8 cellular contexts compared by ENCODE assay signal in the genomic region with DNA sequence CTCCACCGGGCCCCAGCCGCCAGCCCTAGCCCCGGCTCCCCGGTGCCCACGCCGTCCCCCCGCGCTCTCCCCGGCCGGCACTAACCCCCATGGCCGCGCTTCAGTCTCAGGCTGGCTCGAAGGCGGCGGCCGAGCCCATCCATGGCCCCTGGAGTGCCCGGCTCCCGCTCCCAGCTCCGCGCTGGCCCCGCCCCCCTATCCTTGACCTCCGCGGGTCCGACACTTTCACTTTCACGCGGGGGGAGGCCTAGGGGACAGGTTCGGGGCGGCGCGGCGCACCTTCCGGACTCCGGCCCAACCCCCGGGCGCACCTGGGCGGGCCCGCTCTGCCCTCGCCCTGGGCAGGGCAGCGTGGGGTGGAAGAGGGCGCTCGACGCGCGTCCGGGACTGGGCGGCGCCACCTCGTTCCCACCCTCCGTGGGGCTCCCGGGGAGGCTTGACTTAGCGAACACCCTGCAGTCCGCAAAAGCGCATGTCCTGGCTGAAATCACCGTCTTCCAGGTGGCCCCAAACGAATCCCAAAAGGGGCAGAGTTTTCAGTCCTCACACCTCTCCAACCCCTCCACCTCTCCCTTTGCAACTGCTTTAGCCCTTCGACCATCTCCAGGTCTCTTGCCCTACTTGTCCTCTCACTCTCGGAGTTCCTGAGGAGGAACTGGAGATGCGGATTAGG. TPM values are rescaled to one million over a fixed set of nuclear protein-coding genes. Genes with fewer than 3 reads are reported as not detected.
DNase-seq lines count a peak whose midpoint lies in the region; ATAC-seq and TF ChIP-seq lines count a peak whose summit lies in the region.

No MANE protein-coding gene starts in this region.

- CTCF ChIA-PET in Caco-2 (lab: Charles Lee) = interaction anchor here (0.6 to 1.7 kb wide), 2 partner anchors 10 to 866 kb away, joined by 4 to 7 read pairs; no protein-coding TSS in a partner anchor

- H3K27ac Mint-ChIP-seq in Caco-2 (ENCODE audit: unreplicated experiment) = peak overlapping the region; percentile 49

- no peak for TF ChIP-seq POLR2A in testis (IDR thresholded peaks at IDR 0.05)

- H3K27me3 Mint-ChIP-seq in Caco-2 (ENCODE audit: insufficient read depth, unreplicated experiment) = no peaks in the 10 kb centered on the region

- H3K4me3 Mint-ChIP-seq in Caco-2 (ENCODE audit: unreplicated experiment) = peak overlapping the region; percentile 77

- H3K27me3 ChIP-seq in Caco-2 (replicated peaks; ENCODE audit: control insufficient read depth, insufficient read depth, low read length) = no peaks in the 10 kb centered on the region
- H3K27me3 ChIP-seq in muscle layer of duodenum (ENCODE audit: low read depth, low read length) = no peaks in the 10 kb centered on the region
- H3K27me3 ChIP-seq in testis = no peaks in the 10 kb centered on the region

- H3K4me1 ChIP-seq in Caco-2 (peaks cover 34% of the 10 kb centered on the region), muscle layer of duodenum (ENCODE audit: control insufficient read depth in 1 of 2, insufficient read depth in 2 of 2, low read length in 2 of 2) (peaks cover 9 to 14% of the 10 kb centered on the region in 2 donors), testis (peaks cover 8% of the 10 kb centered on the region)

- no peaks in the 10 kb centered on the region for H3K9me3 ChIP-seq in Caco-2
- H3K9me3 ChIP-seq in muscle layer of duodenum (ENCODE audit: control insufficient read depth in 1 of 2, low read length in 2 of 2) = no peaks in the 10 kb centered on the region
- no peaks in the 10 kb centered on the region for H3K9me3 ChIP-seq in testis

- POLR2A ChIA-PET in Caco-2 (lab: Charles Lee) = interaction anchor here (0.6 to 1.0 kb wide), 3 partner anchors 10 to 416 kb away, joined by 3 to 4 read pairs (median 3); no protein-coding TSS in a partner anchor

- BruUV-seq in Caco-2 (replicated peaks; lab: Mats Ljungman, UMichigan) = TSS peak; percentile 85

- H3K4me3 ChIP-seq in Caco-2 (ENCODE audit: low read depth, low read length) = peak overlapping the region; percentile 54
- peak overlapping the region; percentile 94 for H3K4me3 ChIP-seq in coronary artery
- peak overlapping the region; percentile 40 to 84 for H3K4me3 ChIP-seq in muscle layer of duodenum (ENCODE audit: low read depth in 1 of 2, low read length in 2 of 2)
- H3K4me3 ChIP-seq in testis = peak overlapping the region; percentile 67 to 83

- no peak for TF ChIP-seq CTCF in Caco-2 (IDR thresholded peaks at IDR 0.05; ENCODE audit: insufficient read depth in 1 of 2, low read depth in 1 of 2, low read length in 1 of 2, severe bottlenecking in 1 of 2, unreplicated experiment in 1 of 2)
- no peak for TF ChIP-seq CTCF in coronary artery (IDR thresholded peaks at IDR 0.05)
- no peak for TF ChIP-seq CTCF in testis (IDR thresholded peaks at IDR 0.05)

- H3K9me3 Mint-ChIP-seq in Caco-2 (ENCODE audit: unreplicated experiment) = no peaks in the 10 kb centered on the region

- DNase-seq in Caco-2 (peak; percentile 61 to 69), coronary artery (ENCODE audit: low spot score) (no peak), testis (peak; percentile 46), islet precursor cell (no peak)
- DNase-seq in activated CD4-positive, CD25-positive, alpha-beta regulatory T cell (lab: John Stamatoyannopoulos, UW) = peak; percentile 28 to 64 (median 44)

- WGBS in testis, 2 donors = 5 to 16% methylated on average over 6 to 42 of the region's 58 CpGs

- no peaks in the 10 kb centered on the region for H3K36me3 Mint-ChIP-seq in Caco-2 (ENCODE audit: insufficient read depth, unreplicated experiment)

- intact Hi-C loops in Caco-2 (cut with micrococcal nuclease; ENCODE audit: unreplicated experiment) = loop anchor here (5.0 kb wide), 3 partner anchors 42 to 128 kb away; a partner anchor contains a TSS
- intact Hi-C loops in testis (cut with DNase I; ENCODE audit: low total_unique reads) = no loop called here

- H3K27ac ChIP-seq in coronary artery (peak overlapping the region in 1 of 2 donors; percentile 77), muscle layer of duodenum (ENCODE audit: low read length) (peak overlapping the region; percentile 24), testis (peak overlapping the region; percentile 56 to 70)

- H3K4me1 Mint-ChIP-seq in Caco-2 (ENCODE audit: low read depth, unreplicated experiment) = peaks cover 14% of the 10 kb centered on the region

- ATAC-seq in GM19455 (IDR thresholded peaks at IDR 0.05; ENCODE audit: unreplicated experiment) = peak; percentile 69
- ATAC-seq in HG03565 (IDR thresholded peaks at IDR 0.05; ENCODE audit: unreplicated experiment) = peak; percentile 51

- H3K36me3 ChIP-seq in Caco-2 (ENCODE audit: control insufficient read depth, insufficient read depth, low read length) (no peaks in the 10 kb centered on the region), muscle layer of duodenum (ENCODE audit: control insufficient read depth in 1 of 2, insufficient read depth in 2 of 2, low read length in 2 of 2) (no peaks in the 10 kb centered on the region), testis (ENCODE audit: low read depth, missing control alignments) (no peaks in the 10 kb centered on the region)

RNA-seq across cellular contexts. Expression of a gene that starts 3.9 kb away (rescaled TPM):
- 20.4 and 23.2 TPM in 2 replicates for total RNA-seq in Caco-2 (2022)
- total RNA-seq in testis = 10 to 100 TPM; 21.2 to 22.9 TPM
- polyA plus RNA-seq in testis (ENCODE audit: insufficient read depth, low read depth, low replicate concordance) = 38.8 TPM

RNA-seq across cellular contexts. Expression of a gene that starts 23.2 kb away (rescaled TPM):
- not detected in 2 replicates for total RNA-seq in Caco-2 (2022)
- total RNA-seq in testis = 1 to 10 TPM in 1 of 2 donors, under 1 TPM in 1; 0.55 to 5.0 TPM
- 4.3 TPM for polyA plus RNA-seq in testis (ENCODE audit: insufficient read depth, low read depth, low replicate concordance)

Comparison
In these comparisons a context has a peak if more than half of its experiments do, and no peak if none do; other contexts are left out.
1. DNase-seq: peak in Caco-2 (2 of 2), activated CD4-positive, CD25-positive, alpha-beta regulatory T cell (4 of 4) and testis (single experiment); none in coronary artery (single experiment) and islet precursor cell (single experiment).
2. Peak in every context shown above with its lines, with median percentiles within 50 percentile points of each other: H3K4me3 ChIP-seq.